8 cellular contexts compared by ENCODE assay signal in genomic region chr6:7050911-7051779, GRCh38. TPM values are rescaled to one million over a fixed set of nuclear protein-coding genes. Genes with fewer than 3 reads are reported as not detected.
A peak's percentile ranks its signal among the peaks of the same experiment; 100 is the strongest.
DNase-seq lines count a peak whose midpoint lies in the region; ATAC-seq and TF ChIP-seq lines count a peak whose summit lies in the region.

No MANE protein-coding gene starts in this region.

- H3K36me3 ChIP-seq in mesodermal cell (ENCODE audit: control insufficient read depth, insufficient read depth, low read length) (no peaks in the 10 kb centered on the region), thyroid gland (no peaks in the 10 kb centered on the region)

- intact Hi-C loops in activated CD4-positive, alpha-beta T cell treated with anti-CD3 and anti-CD28 coated beads, Interleukin-2, amount 10 ng/mL, durations not matched to agents 24 days and 14 days (cut with micrococcal nuclease), result loop anchor here (5.0 kb wide), 1 partner anchor 186 kb away; no protein-coding TSS in a partner anchor
- intact Hi-C loops in thyroid gland (cut with DNase I), result loop anchor here (10.0 kb wide), 1 partner anchor 54 kb away; the partner anchor contains the start of gene RREB1
- intact Hi-C loops in activated T-helper 2 cell treated with anti-CD3 and anti-CD28 coated beads, Interferon-gamma antibody, Interleukin-2, Interleukin-4, amounts not matched to agents 10 μg/mL and 5 μg/mL and 100 μg/mL, durations not matched to agents 14 hours and 24 hours and 36 hours (cut with micrococcal nuclease), result loop anchor here (5.0 kb wide), 1 partner anchor 56 kb away; the partner anchor contains the start of gene RREB1

- peak overlapping the region; percentile 55 for H3K4me3 ChIP-seq in AG04449 (ENCODE audit: low read depth, low read length)
- H3K4me3 ChIP-seq in mesodermal cell (ENCODE audit: extremely low read depth, insufficient read depth, low read length, poor library complexity, severe bottlenecking), result peak overlapping the region; percentile 42
- peak overlapping the region; percentile 58 to 72 (median 67) for H3K4me3 ChIP-seq in thyroid gland (replicated peaks in 1 of 3)

- CTCF ChIA-PET in AG04449 (lab: Yijun Ruan, JAX), result no interaction called here

- peaks cover 9% of the 10 kb centered on the region for H3K4me1 ChIP-seq in mesodermal cell (ENCODE audit: control insufficient read depth, insufficient read depth, low read length, poor library complexity, severe bottlenecking)
- peaks cover 0 to 26% of the 10 kb centered on the region in 2 donors for H3K4me1 ChIP-seq in thyroid gland

- H3K27me3 Mint-ChIP-seq in activated CD4-positive, alpha-beta T cell treated with anti-CD3 and anti-CD28 coated beads, Interleukin-2, amount 10 ng/mL, durations not matched to agents 24 days and 14 days, result peaks cover 54% of the 10 kb centered on the region
- peaks cover 8% of the 10 kb centered on the region for H3K27me3 Mint-ChIP-seq in endothelial cell (ENCODE audit: unreplicated experiment)
- H3K27me3 Mint-ChIP-seq in activated T-helper 2 cell treated with anti-CD3 and anti-CD28 coated beads, Interferon-gamma antibody, Interleukin-2, Interleukin-4, amounts not matched to agents 10 μg/mL and 5 μg/mL and 100 μg/mL, durations not matched to agents 14 hours and 24 hours and 36 hours (ENCODE audit: low read depth), result peaks cover 51% of the 10 kb centered on the region

- no peak overlapping the region for H3K27ac Mint-ChIP-seq in activated CD4-positive, alpha-beta T cell treated with anti-CD3 and anti-CD28 coated beads, Interleukin-2, amount 10 ng/mL, durations not matched to agents 24 days and 14 days
- peak overlapping the region; percentile 86 for H3K27ac Mint-ChIP-seq in endothelial cell (ENCODE audit: unreplicated experiment)
- H3K27ac Mint-ChIP-seq in activated T-helper 2 cell treated with anti-CD3 and anti-CD28 coated beads, Interferon-gamma antibody, Interleukin-2, Interleukin-4, amounts not matched to agents 10 μg/mL and 5 μg/mL and 100 μg/mL, durations not matched to agents 14 hours and 24 hours and 36 hours, result no peak overlapping the region

- no peaks in the 10 kb centered on the region for H3K36me3 Mint-ChIP-seq in activated CD4-positive, alpha-beta T cell treated with anti-CD3 and anti-CD28 coated beads, Interleukin-2, amount 10 ng/mL, durations not matched to agents 24 days and 14 days (ENCODE audit: low read depth)
- H3K36me3 Mint-ChIP-seq in endothelial cell (ENCODE audit: low read depth, unreplicated experiment), result peaks cover 3% of the 10 kb centered on the region
- H3K36me3 Mint-ChIP-seq in activated T-helper 2 cell treated with anti-CD3 and anti-CD28 coated beads, Interferon-gamma antibody, Interleukin-2, Interleukin-4, amounts not matched to agents 10 μg/mL and 5 μg/mL and 100 μg/mL, durations not matched to agents 14 hours and 24 hours and 36 hours (ENCODE audit: low read depth), result no peaks in the 10 kb centered on the region

- H3K9me3 ChIP-seq in mesodermal cell (ENCODE audit: control insufficient read depth, low read length) (no peaks in the 10 kb centered on the region), thyroid gland (no peaks in the 10 kb centered on the region)

- peak; percentile 49 for ATAC-seq in GM19455 (IDR thresholded peaks at IDR 0.05; ENCODE audit: unreplicated experiment)

- no peaks in the 10 kb centered on the region for H3K9me3 Mint-ChIP-seq in activated CD4-positive, alpha-beta T cell treated with anti-CD3 and anti-CD28 coated beads, Interleukin-2, amount 10 ng/mL, durations not matched to agents 24 days and 14 days
- no peaks in the 10 kb centered on the region for H3K9me3 Mint-ChIP-seq in endothelial cell (ENCODE audit: unreplicated experiment)
- H3K9me3 Mint-ChIP-seq in activated T-helper 2 cell treated with anti-CD3 and anti-CD28 coated beads, Interferon-gamma antibody, Interleukin-2, Interleukin-4, amounts not matched to agents 10 μg/mL and 5 μg/mL and 100 μg/mL, durations not matched to agents 14 hours and 24 hours and 36 hours, result no peaks in the 10 kb centered on the region

- H3K27me3 ChIP-seq in thyroid gland, result no peaks in the 10 kb centered on the region

- H3K4me1 Mint-ChIP-seq in activated CD4-positive, alpha-beta T cell treated with anti-CD3 and anti-CD28 coated beads, Interleukin-2, amount 10 ng/mL, durations not matched to agents 24 days and 14 days, result peaks cover 5% of the 10 kb centered on the region
- H3K4me1 Mint-ChIP-seq in endothelial cell (ENCODE audit: unreplicated experiment), result peaks cover 5% of the 10 kb centered on the region
- H3K4me1 Mint-ChIP-seq in activated T-helper 2 cell treated with anti-CD3 and anti-CD28 coated beads, Interferon-gamma antibody, Interleukin-2, Interleukin-4, amounts not matched to agents 10 μg/mL and 5 μg/mL and 100 μg/mL, durations not matched to agents 14 hours and 24 hours and 36 hours (ENCODE audit: low read depth), result peaks cover 3% of the 10 kb centered on the region

- peak; percentile 28 for DNase-seq in AG04449 (ENCODE audit: low read depth, low spot score)
- DNase-seq in LoVo (ENCODE audit: low spot score), result peak; percentile 94
- DNase-seq in activated CD4-positive, alpha-beta T cell treated with anti-CD3 and anti-CD28 coated beads, Interleukin-2, amount 10 ng/mL, durations not matched to agents 24 days and 14 days, result peak; percentile 74
- peak; percentile 53 for DNase-seq in endothelial cell (ENCODE audit: low spot score)
- peak; percentile 54 to 64 for DNase-seq in thyroid gland
- no peak for DNase-seq in activated T-helper 2 cell treated with anti-CD3 and anti-CD28 coated beads, Interferon-gamma antibody, Interleukin-2, Interleukin-4, amounts not matched to agents 10 μg/mL and 5 μg/mL and 100 μg/mL, durations not matched to agents 14 hours and 24 hours and 36 hours (ENCODE audit: low spot score)

- WGBS in mesodermal cell (ENCODE audit: insufficient coverage in 2 of 2), 2 experiments, result 3 to 5% methylated on average over 51 to 54 of the region's 67 CpGs
- WGBS in thyroid gland, 2 donors, result 25 to 64% methylated on average over 3 to 33 of the region's 67 CpGs

- no peak for TF ChIP-seq POLR2A in thyroid gland (IDR thresholded peaks at IDR 0.05)

- no peak for TF ChIP-seq CTCF in AG04449 (IDR thresholded peaks at IDR 0.05; ENCODE audit: insufficient read depth, low read length, missing control alignments)
- TF ChIP-seq CTCF in endothelial cell (IDR thresholded peaks at IDR 0.05; ENCODE audit: unreplicated experiment), result no peak
- no peak for TF ChIP-seq CTCF in thyroid gland (IDR thresholded peaks at IDR 0.05)

- H3K27ac ChIP-seq in mesodermal cell (ENCODE audit: low read depth, low read length, severe bottlenecking) (peak overlapping the region; percentile 64), thyroid gland (peak overlapping the region; percentile 88 to 97 (median 95))

- POLR2A ChIA-PET in AG04449 (lab: Yijun Ruan, JAX), result no interaction called here

- peak overlapping the region; percentile 26 for H3K4me3 Mint-ChIP-seq in activated CD4-positive, alpha-beta T cell treated with anti-CD3 and anti-CD28 coated beads, Interleukin-2, amount 10 ng/mL, durations not matched to agents 24 days and 14 days
- peak overlapping the region; percentile 78 for H3K4me3 Mint-ChIP-seq in endothelial cell (ENCODE audit: unreplicated experiment)
- H3K4me3 Mint-ChIP-seq in activated T-helper 2 cell treated with anti-CD3 and anti-CD28 coated beads, Interferon-gamma antibody, Interleukin-2, Interleukin-4, amounts not matched to agents 10 μg/mL and 5 μg/mL and 100 μg/mL, durations not matched to agents 14 hours and 24 hours and 36 hours (ENCODE audit: low read depth), result no peak overlapping the region

RNA-seq across cellular contexts. Expression of gene RREB1, which starts 56.6 kb away (rescaled TPM):
- total RNA-seq in activated CD4-positive, alpha-beta T cell treated with anti-CD3 and anti-CD28 coated beads, Interleukin-2, amount 10 ng/mL, durations not matched to agents 24 days and 14 days, result 13.9 and 16.8 TPM in 2 replicates
- total RNA-seq in endothelial cell (ENCODE audit: unreplicated experiment) (57.6 TPM), thyroid gland (10 to 100 TPM; 48.0 to 91.3 (median 57.1) TPM)
- 21.5 TPM for polyA plus RNA-seq in mesodermal cell (2013, experiment 1 of 2)
- polyA plus RNA-seq in mesodermal cell (2013, experiment 2 of 2), result 16.1 TPM
- total RNA-seq in activated T-helper 2 cell treated with anti-CD3 and anti-CD28 coated beads, Interferon-gamma antibody, Interleukin-2, Interleukin-4, amounts not matched to agents 10 μg/mL and 5 μg/mL and 100 μg/mL, durations not matched to agents 14 hours and 24 hours and 36 hours, result 23.1 and 23.6 TPM in 2 replicates
